In the genomic region with DNA sequence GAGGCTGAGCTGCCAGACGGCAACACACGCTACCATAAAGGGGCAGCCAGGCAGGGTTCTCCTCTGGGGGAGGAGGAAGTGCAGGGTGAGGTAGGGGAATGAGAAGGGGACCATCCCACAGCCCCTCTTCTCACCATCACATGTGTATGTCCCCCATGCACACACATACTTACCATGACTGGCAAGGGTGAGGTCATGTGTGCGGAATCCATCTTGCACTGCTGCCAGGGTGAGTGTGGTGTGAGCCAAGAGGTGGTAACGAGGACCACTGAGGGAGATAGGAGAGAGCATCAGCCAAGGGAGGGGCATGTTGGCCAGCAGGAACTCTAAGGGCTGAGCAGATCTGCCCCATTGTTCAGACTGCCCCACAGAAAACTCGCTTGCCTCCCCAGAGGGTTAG, we compare ENCODE assay signal across 27 cellular contexts. TPM values are rescaled to one million over a fixed set of nuclear protein-coding genes. Genes with fewer than 3 reads are reported as not detected.
DNase-seq lines count a peak whose midpoint lies in the region; ATAC-seq, FAIRE-seq and TF ChIP-seq lines count a peak whose summit lies in the region.
"Had no signal": no experiment of that assay in that cellular context is flagged by ENCODE, and none has a peak within 500 bp of the region (broad histone marks: within the 10 kb centered on the region; RNA-seq: fewer than 3 reads in every experiment).

No MANE protein-coding gene starts in this region.

- peaks cover 2% of the 10 kb centered on the region for H3K4me1 Mint-ChIP-seq in activated CD4-positive, alpha-beta T cell treated with anti-CD3 and anti-CD28 coated beads, Interleukin-2, amount 10 ng/mL, durations not matched to agents 7 days and 5 days
- H3K4me1 Mint-ChIP-seq in astrocyte (ENCODE audit: low read depth, unreplicated experiment), result peaks cover 23% of the 10 kb centered on the region
- H3K4me1 Mint-ChIP-seq in nephron progenitor cell, result peaks cover 30% of the 10 kb centered on the region
- no peaks in the 10 kb centered on the region for H3K4me1 Mint-ChIP-seq in mesothelial cell of epicardium
- H3K4me1 Mint-ChIP-seq: CD14-positive monocyte had no signal

- no peak overlapping the region for H3K4me3 ChIP-seq in astrocyte (ENCODE audit: insufficient read depth, low read depth, low read length)
- H3K4me3 ChIP-seq in upper lobe of right lung, result no peak overlapping the region
- H3K4me3 ChIP-seq: MG63 had no signal

- H3K27me3 ChIP-seq in astrocyte (ENCODE audit: insufficient read depth, low read length) (no peaks in the 10 kb centered on the region), upper lobe of right lung (no peaks in the 10 kb centered on the region)
- H3K27me3 ChIP-seq: BE2C, MG63 had no signal

- CTCF ChIA-PET in activated CD4-positive, alpha-beta T cell treated with anti-CD3 and anti-CD28 coated beads, Interleukin-2, amount 10 ng/mL, durations not matched to agents 7 days and 5 days (lab: Charles Lee), result no interaction called here

- H3K4me1 ChIP-seq in astrocyte (ENCODE audit: insufficient read depth, low read length), result peaks cover 17% of the 10 kb centered on the region
- H3K4me1 ChIP-seq in upper lobe of right lung, result no peaks in the 10 kb centered on the region
- H3K4me1 ChIP-seq: BE2C had no signal

- H3K9me3 ChIP-seq in astrocyte (ENCODE audit: insufficient read depth, low read depth, low read length) (no peaks in the 10 kb centered on the region), upper lobe of right lung (no peaks in the 10 kb centered on the region)
- H3K9me3 ChIP-seq: BE2C, MG63, SK-N-SH had no signal

- H3K27ac Mint-ChIP-seq in activated CD4-positive, alpha-beta T cell treated with anti-CD3 and anti-CD28 coated beads, Interleukin-2, amount 10 ng/mL, durations not matched to agents 7 days and 5 days, result peak overlapping the region; percentile 11
- H3K27ac Mint-ChIP-seq in astrocyte (ENCODE audit: unreplicated experiment) (no peak overlapping the region), nephron progenitor cell (peak overlapping the region; percentile 97), mesothelial cell of epicardium (no peak overlapping the region)

- H2AFZ ChIP-seq in astrocyte (ENCODE audit: low read depth, low read length), result no peak overlapping the region

- H3K36me3 ChIP-seq in astrocyte (ENCODE audit: insufficient read depth, low read length) (peaks cover 18% of the 10 kb centered on the region), upper lobe of right lung (peaks cover 33% of the 10 kb centered on the region)
- H3K36me3 ChIP-seq: BE2C had no signal

- H3K36me3 Mint-ChIP-seq in activated CD4-positive, alpha-beta T cell treated with anti-CD3 and anti-CD28 coated beads, Interleukin-2, amount 10 ng/mL, durations not matched to agents 7 days and 5 days (ENCODE audit: low read depth), result peaks cover 13% of the 10 kb centered on the region
- H3K36me3 Mint-ChIP-seq in astrocyte (ENCODE audit: low read depth, unreplicated experiment) (peaks cover 22% of the 10 kb centered on the region), nephron progenitor cell (ENCODE audit: low read depth) (peaks cover 54% of the 10 kb centered on the region), mesothelial cell of epicardium (peaks cover 29% of the 10 kb centered on the region)

- POLR2A ChIA-PET in activated CD4-positive, alpha-beta T cell treated with anti-CD3 and anti-CD28 coated beads, Interleukin-2, amount 10 ng/mL, durations not matched to agents 7 days and 5 days (lab: Charles Lee), result interaction anchor here (0.6 kb wide), 1 partner anchor 95 kb away, joined by 3 read pairs; no protein-coding TSS in a partner anchor

- TF ChIP-seq CTCF in astrocyte (IDR thresholded peaks at IDR 0.05; ENCODE audit: insufficient read depth, low read depth, low read length) (no peak), nephron progenitor cell (IDR thresholded peaks at IDR 0.05) (no peak), upper lobe of right lung (IDR thresholded peaks at IDR 0.05) (no peak), mesothelial cell of epicardium (IDR thresholded peaks at IDR 0.05; ENCODE audit: unreplicated experiment) (no peak)

- ATAC-seq in upper lobe of right lung (no peak), HG03565 (IDR thresholded peaks at IDR 0.05; ENCODE audit: unreplicated experiment) (no peak)

- no peaks in the 10 kb centered on the region for H3K9me3 Mint-ChIP-seq in activated CD4-positive, alpha-beta T cell treated with anti-CD3 and anti-CD28 coated beads, Interleukin-2, amount 10 ng/mL, durations not matched to agents 7 days and 5 days
- H3K9me3 Mint-ChIP-seq in astrocyte (ENCODE audit: unreplicated experiment) (no peaks in the 10 kb centered on the region), nephron progenitor cell (no peaks in the 10 kb centered on the region), mesothelial cell of epicardium (no peaks in the 10 kb centered on the region)
- H3K9me3 Mint-ChIP-seq: CD14-positive monocyte; CD8-positive, alpha-beta memory T cell had no signal

- no peaks in the 10 kb centered on the region for H3K79me2 ChIP-seq in astrocyte (ENCODE audit: insufficient read depth, low read length)

- no peaks in the 10 kb centered on the region for H3K27me3 Mint-ChIP-seq in activated CD4-positive, alpha-beta T cell treated with anti-CD3 and anti-CD28 coated beads, Interleukin-2, amount 10 ng/mL, durations not matched to agents 7 days and 5 days
- H3K27me3 Mint-ChIP-seq in astrocyte (ENCODE audit: low read depth, unreplicated experiment), result no peaks in the 10 kb centered on the region
- H3K27me3 Mint-ChIP-seq in nephron progenitor cell (ENCODE audit: low read depth, poor library complexity), result peaks cover 3% of the 10 kb centered on the region
- H3K27me3 Mint-ChIP-seq in mesothelial cell of epicardium (ENCODE audit: low read depth), result no peaks in the 10 kb centered on the region
- H3K27me3 Mint-ChIP-seq: CD8-positive, alpha-beta memory T cell had no signal

- no peak for FAIRE-seq in astrocyte (lab: Jason Lieb, UNC)
- FAIRE-seq: GM12892 had no signal

- H4K20me1 ChIP-seq in astrocyte (ENCODE audit: insufficient read depth, low read length), result peaks cover 7% of the 10 kb centered on the region

- no peak overlapping the region for H3K9ac ChIP-seq in astrocyte (ENCODE audit: low read length)
- H3K9ac ChIP-seq: SK-N-SH had no signal

- DNase-seq in activated CD4-positive, alpha-beta T cell treated with anti-CD3 and anti-CD28 coated beads, Interleukin-2, amount 10 ng/mL, durations not matched to agents 7 days and 5 days, result no peak
- DNase-seq in activated CD4-positive, alpha-beta T cell treated with anti-CD3 and anti-CD28 coated beads, Interleukin-2, amount 50 U/mL, for 1 hour, result no peak
- DNase-seq in astrocyte (ENCODE audit: low read depth) (no peak), nephron progenitor cell (no peak), upper lobe of right lung (peak; percentile 28), NCI-H187 (lab: John Stamatoyannopoulos, UW) (no peak), mesothelial cell of epicardium (ENCODE audit: low spot score in 2 of 2, unreplicated experiment in 2 of 2) (no peak)
- DNase-seq: ACHN; BE2C; CD8-positive, alpha-beta memory T cell; DMS 273 treated with DMSO at 0.1 percent for 48 hours; DMS79; GF-D8; GOT3; HCEC 1CT; IMR-90; KG1; MG63; NCI-H2029 treated with DMSO at 0.1 percent for 48 hours; NCI-H510A; NCI-H69; SIG-M5; SK-N-SH had no signal

- intact Hi-C loops in upper lobe of right lung (cut with DNase I), result no loop called here

- H3K4me2 ChIP-seq in astrocyte (ENCODE audit: low read length), result no peak overlapping the region
- H3K4me2 ChIP-seq: SK-N-SH had no signal

- H3K27ac ChIP-seq in astrocyte (ENCODE audit: low read depth, low read length) (no peak overlapping the region), upper lobe of right lung (no peak overlapping the region)
- H3K27ac ChIP-seq: 22Rv1 had no signal

- no peak overlapping the region for H3K4me3 Mint-ChIP-seq in activated CD4-positive, alpha-beta T cell treated with anti-CD3 and anti-CD28 coated beads, Interleukin-2, amount 10 ng/mL, durations not matched to agents 7 days and 5 days
- H3K4me3 Mint-ChIP-seq in astrocyte (ENCODE audit: unreplicated experiment) (peak overlapping the region; percentile 40), nephron progenitor cell (no peak overlapping the region), mesothelial cell of epicardium (no peak overlapping the region)
- H3K4me3 Mint-ChIP-seq: CD14-positive monocyte had no signal

RNA-seq across cellular contexts. Expression of a gene that starts 7.1 kb away (rescaled TPM):
- 10 to 100 TPM; 71.3 to 80.7 TPM for total RNA-seq in activated CD4-positive, alpha-beta T cell treated with anti-CD3 and anti-CD28 coated beads, Interleukin-2, amount 10 ng/mL, durations not matched to agents 7 days and 5 days
- total RNA-seq in astrocyte, result 14.8 and 17.5 TPM in 2 replicates
- total RNA-seq in upper lobe of right lung, result 8.4 TPM
- 20.2 to 25.0 TPM (median 23.7 TPM) in 3 replicates for total RNA-seq in mesothelial cell of epicardium

RNA-seq across cellular contexts. Expression of a gene that starts 7.3 kb away (rescaled TPM):
- total RNA-seq in activated CD4-positive, alpha-beta T cell treated with anti-CD3 and anti-CD28 coated beads, Interleukin-2, amount 10 ng/mL, durations not matched to agents 7 days and 5 days, result 1 to 10 TPM; 3.0 to 3.3 TPM
- 2.1 and 2.5 TPM in 2 replicates for total RNA-seq in astrocyte
- total RNA-seq in upper lobe of right lung, result 2.1 TPM
- total RNA-seq in mesothelial cell of epicardium, result 4.7 to 8.8 TPM (median 6.0 TPM) in 3 replicates

RNA-seq across cellular contexts. Expression of a gene that starts 13.1 kb away (rescaled TPM):
- under 1 TPM; 0.62 to 0.82 TPM for total RNA-seq in activated CD4-positive, alpha-beta T cell treated with anti-CD3 and anti-CD28 coated beads, Interleukin-2, amount 10 ng/mL, durations not matched to agents 7 days and 5 days
- total RNA-seq in astrocyte (41.6 and 44.4 TPM in 2 replicates), upper lobe of right lung (32.3 TPM), mesothelial cell of epicardium (85.0 to 88.9 TPM (median 86.4 TPM) in 3 replicates)

RNA-seq across cellular contexts. Expression of a gene that starts 26.2 kb away (rescaled TPM):
- 10 to 100 TPM; 28.9 to 32.1 TPM for total RNA-seq in activated CD4-positive, alpha-beta T cell treated with anti-CD3 and anti-CD28 coated beads, Interleukin-2, amount 10 ng/mL, durations not matched to agents 7 days and 5 days
- total RNA-seq in astrocyte (19.2 and 23.2 TPM in 2 replicates), upper lobe of right lung (30.2 TPM), mesothelial cell of epicardium (42.9 to 48.1 TPM (median 45.3 TPM) in 3 replicates)

RNA-seq across cellular contexts. Expression of a gene that starts 29.6 kb away (rescaled TPM):
- 10 to 100 TPM; 52.5 to 52.6 TPM for total RNA-seq in activated CD4-positive, alpha-beta T cell treated with anti-CD3 and anti-CD28 coated beads, Interleukin-2, amount 10 ng/mL, durations not matched to agents 7 days and 5 days
- 56.4 and 58.3 TPM in 2 replicates for total RNA-seq in astrocyte
- total RNA-seq in upper lobe of right lung, result 57.5 TPM
- total RNA-seq in mesothelial cell of epicardium, result 111 to 113 TPM (median 111 TPM) in 3 replicates

Comparison
In these comparisons a context has a peak if more than half of its experiments do, and no peak if none do; other contexts are left out.
1. H3K27ac Mint-ChIP-seq: peak in activated CD4-positive, alpha-beta T cell treated with anti-CD3 and anti-CD28 coated beads, Interleukin-2, amount 10 ng/mL, durations not matched to agents 7 days and 5 days (single experiment) and nephron progenitor cell (single experiment); none in astrocyte (single experiment) and mesothelial cell of epicardium (single experiment).
2. RNA of a gene that starts 13.1 kb away (total RNA-seq): 85.0 to 88.9 TPM in mesothelial cell of epicardium, 41.6 to 44.4 TPM in astrocyte and 32.3 TPM in upper lobe of right lung (single experiment); 0.62 to 0.82 TPM in activated CD4-positive, alpha-beta T cell treated with anti-CD3 and anti-CD28 coated beads, Interleukin-2, amount 10 ng/mL, durations not matched to agents 7 days and 5 days; every median in the first group is over 10 times any median in the second.